In genomic region chr4:47383829-47384427, GRCh38 we compare ENCODE assay signal across 8 cellular contexts.
DNase-seq lines count a peak whose midpoint lies in the region; ATAC-seq, FAIRE-seq and TF ChIP-seq lines count a peak whose summit lies in the region.

No MANE protein-coding gene starts in this region.

- H3K4me3 Mint-ChIP-seq in activated CD8-positive, alpha-beta memory T cell treated with anti-CD3 and anti-CD28 coated beads, Interleukin-2, amount 10 ng/mL, durations not matched to agents 7 days and 5 days = no peak overlapping the region

- H3K4me1 ChIP-seq in upper lobe of right lung = no peaks in the 10 kb centered on the region

- H3K27me3 ChIP-seq in upper lobe of right lung = no peaks in the 10 kb centered on the region

- DNase-seq in DMS153 (lab: John Stamatoyannopoulos, UW) (peak; percentile 0), DMS153 treated with DMSO at 0.1 percent for 48 hours (lab: John Stamatoyannopoulos, UW; ENCODE audit: unreplicated experiment) (no peak), frontal cortex (ENCODE audit: low spot score in 2 of 2) (peak; percentile 30 to 51), upper lobe of right lung (no peak)
- peak; percentile 32 for DNase-seq in Jurkat, Clone E6-1 (ENCODE audit: low read depth, low spot score)
- no peak for DNase-seq in activated CD8-positive, alpha-beta memory T cell treated with anti-CD3 and anti-CD28 coated beads, Interleukin-2, amount 10 ng/mL, durations not matched to agents 7 days and 5 days

- no peak overlapping the region for H3K27ac Mint-ChIP-seq in activated CD8-positive, alpha-beta memory T cell treated with anti-CD3 and anti-CD28 coated beads, Interleukin-2, amount 10 ng/mL, durations not matched to agents 7 days and 5 days

- H3K27ac ChIP-seq in upper lobe of right lung = no peak overlapping the region

- intact Hi-C loops in upper lobe of right lung (cut with DNase I) = no loop called here

- peaks cover 19% of the 10 kb centered on the region for H3K27me3 Mint-ChIP-seq in activated CD8-positive, alpha-beta memory T cell treated with anti-CD3 and anti-CD28 coated beads, Interleukin-2, amount 10 ng/mL, durations not matched to agents 7 days and 5 days

- ATAC-seq in SK-N-SH treated with all-trans-retinoic acid at 6 μM for 48 hours (peak; percentile 53; the same call in 2 of the 3 replicates), upper lobe of right lung (no peak), GM21360 (IDR thresholded peaks at IDR 0.05; ENCODE audit: unreplicated experiment) (no peak)
- no peak for ATAC-seq in activated CD8-positive, alpha-beta memory T cell treated with anti-CD3 and anti-CD28 coated beads, Interleukin-2, amount 10 ng/mL, durations not matched to agents 7 days and 5 days

- CTCF ChIA-PET in activated CD8-positive, alpha-beta memory T cell treated with anti-CD3 and anti-CD28 coated beads, Interleukin-2, amount 10 ng/mL, durations not matched to agents 7 days and 5 days (lab: Charles Lee) = interaction anchor here (0.9 to 1.7 kb wide), 4 partner anchors 8 to 540 kb away, joined by 3 to 5 read pairs (median 4); no protein-coding TSS in a partner anchor

- TF ChIP-seq CTCF in upper lobe of right lung (IDR thresholded peaks at IDR 0.05) = peak; percentile 52

- H3K9me3 Mint-ChIP-seq in activated CD8-positive, alpha-beta memory T cell treated with anti-CD3 and anti-CD28 coated beads, Interleukin-2, amount 10 ng/mL, durations not matched to agents 7 days and 5 days (ENCODE audit: low read depth) = no peaks in the 10 kb centered on the region

- FAIRE-seq in frontal cortex (lab: Jason Lieb, UNC) = peak; percentile 99

- no peak overlapping the region for H3K4me3 ChIP-seq in Jurkat, Clone E6-1 (ENCODE audit: low read length)
- H3K4me3 ChIP-seq in upper lobe of right lung = no peak overlapping the region

- no peaks in the 10 kb centered on the region for H3K9me3 ChIP-seq in upper lobe of right lung

- H3K4me1 Mint-ChIP-seq in activated CD8-positive, alpha-beta memory T cell treated with anti-CD3 and anti-CD28 coated beads, Interleukin-2, amount 10 ng/mL, durations not matched to agents 7 days and 5 days = no peaks in the 10 kb centered on the region

- no peaks in the 10 kb centered on the region for H3K36me3 Mint-ChIP-seq in activated CD8-positive, alpha-beta memory T cell treated with anti-CD3 and anti-CD28 coated beads, Interleukin-2, amount 10 ng/mL, durations not matched to agents 7 days and 5 days

- H3K36me3 ChIP-seq in upper lobe of right lung = no peaks in the 10 kb centered on the region

TF ChIP-seq in SK-N-SH treated with all-trans-retinoic acid at 6 μM for 48 hours, 23 proteins besides CTCF, POLR2A, EP300 and RAD21:
- TF ChIP-seq ISL1 (CRISPR knock-in tag; IDR thresholded peaks at IDR 0.05) = no peak
- TF ChIP-seq POU6F1 (CRISPR knock-in tag; IDR thresholded peaks at IDR 0.05; ENCODE audit: borderline replicate concordance, low read depth) = no peak
- no peak for TF ChIP-seq ZNF8 (CRISPR knock-in tag; IDR thresholded peaks at IDR 0.05)
- TF ChIP-seq CSDC2 (CRISPR knock-in tag; IDR thresholded peaks at IDR 0.05) = no peak
- TF ChIP-seq PPARA (CRISPR knock-in tag; IDR thresholded peaks at IDR 0.05; ENCODE audit: borderline replicate concordance) = no peak
- TF ChIP-seq ARNTL (CRISPR knock-in tag; IDR thresholded peaks at IDR 0.05; ENCODE audit: borderline replicate concordance, low read depth) = no peak
- TF ChIP-seq, protein P1, sequence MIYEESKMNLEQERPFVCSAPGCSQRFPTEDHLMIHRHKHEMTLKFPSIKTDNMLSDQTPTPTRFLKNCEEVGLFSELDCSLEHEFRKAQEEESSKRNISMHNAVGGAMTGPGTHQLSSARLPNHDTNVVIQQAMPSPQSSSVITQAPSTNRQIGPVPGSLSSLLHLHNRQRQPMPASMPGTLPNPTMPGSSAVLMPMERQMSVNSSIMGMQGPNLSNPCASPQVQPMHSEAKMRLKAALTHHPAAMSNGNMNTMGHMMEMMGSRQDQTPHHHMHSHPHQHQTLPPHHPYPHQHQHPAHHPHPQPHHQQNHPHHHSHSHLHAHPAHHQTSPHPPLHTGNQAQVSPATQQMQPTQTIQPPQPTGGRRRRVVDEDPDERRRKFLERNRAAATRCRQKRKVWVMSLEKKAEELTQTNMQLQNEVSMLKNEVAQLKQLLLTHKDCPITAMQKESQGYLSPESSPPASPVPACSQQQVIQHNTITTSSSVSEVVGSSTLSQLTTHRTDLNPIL (CRISPR knock-in tag; IDR thresholded peaks at IDR 0.05; ENCODE audit: low read depth) = no peak
- no peak for TF ChIP-seq ZNF565 (CRISPR knock-in tag; conservative IDR thresholded peaks at IDR 0.05; ENCODE audit: low read depth)

Comparison
In these comparisons a context has a peak if more than half of its experiments do, and no peak if none do; other contexts are left out.
1. DNase-seq: peak in DMS153 (single experiment), Jurkat, Clone E6-1 (single experiment) and frontal cortex (2 of 2); none in DMS153 treated with DMSO at 0.1 percent for 48 hours (single experiment), upper lobe of right lung (single experiment) and activated CD8-positive, alpha-beta memory T cell treated with anti-CD3 and anti-CD28 coated beads, Interleukin-2, amount 10 ng/mL, durations not matched to agents 7 days and 5 days (single experiment).